In the genomic region with DNA sequence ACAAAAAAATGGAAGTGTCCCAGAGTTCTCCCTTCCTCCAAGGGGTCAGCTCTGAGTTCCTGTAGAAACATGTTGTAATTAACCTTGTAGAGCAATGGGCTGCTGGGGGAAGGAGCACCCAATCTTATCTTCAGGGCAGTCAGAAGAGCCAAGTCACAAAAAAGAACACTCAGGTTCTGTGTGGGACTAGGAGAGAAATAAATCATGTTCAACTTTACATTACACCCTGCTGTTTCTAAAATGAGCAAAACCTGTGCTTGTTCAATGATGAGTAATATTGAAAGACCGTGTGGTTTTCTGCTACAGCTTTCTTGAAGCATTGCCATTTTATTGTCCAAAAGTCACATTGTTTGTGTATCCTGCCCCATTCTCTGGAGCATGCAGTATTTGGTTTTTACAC, we compare ENCODE assay signal across 8 cellular contexts. TPM values are rescaled to one million over a fixed set of nuclear protein-coding genes. Genes with fewer than 3 reads are reported as not detected.
DNase-seq lines count a peak whose midpoint lies in the region; ATAC-seq, FAIRE-seq and TF ChIP-seq lines count a peak whose summit lies in the region.
"Not testable (repeated sequence)": the region's sequence is repeated elsewhere in the genome, so short reads cannot be mapped to it uniquely, and the experiment has no call there.

No MANE protein-coding gene starts in this region.

- H3K9me3 ChIP-seq in T-helper 17 cell (ENCODE audit: control insufficient read depth, low read length, poor library complexity, severe bottlenecking); K562 (replicated peaks; ENCODE audit: control insufficient read depth, insufficient read depth, low read depth, low read length): not testable (repeated sequence)

- TF ChIP-seq RAD21 in K562 (CRISPR knock-in tag; conservative IDR thresholded peaks at IDR 0.05 in 1 of 2, IDR thresholded peaks at IDR 0.05 in 1 of 2): not testable (repeated sequence)

- not testable (repeated sequence) for H3K27ac Mint-ChIP-seq in T-helper 17 cell

- not testable (repeated sequence) for H3K9ac ChIP-seq in K562 (ENCODE audit: insufficient read depth in 1 of 2, low read depth in 2 of 2, low read length in 2 of 2)

- FAIRE-seq in K562 (lab: Jason Lieb, UNC): peak; percentile 54

- H4K20me1 ChIP-seq in K562 (replicated peaks; ENCODE audit: control insufficient read depth, insufficient read depth, low read length): not testable (repeated sequence)

- not testable (repeated sequence) for TF ChIP-seq POLR2A in K562 (conservative IDR thresholded peaks at IDR 0.05)

- H3K9me1 ChIP-seq in K562 (ENCODE audit: control insufficient read depth, insufficient read depth, low read length): not testable (repeated sequence)

- H3K79me2 ChIP-seq in K562 (ENCODE audit: control insufficient read depth, insufficient read depth, low read length): not testable (repeated sequence)

- not testable (repeated sequence) for TF ChIP-seq CTCF in K562 (IDR thresholded peaks at IDR 0.05 in 2 of 3, conservative IDR thresholded peaks at IDR 0.05 in 1 of 3; ENCODE audit: insufficient read depth in 2 of 3, low read depth in 1 of 3, low read length in 3 of 3)

- in situ Hi-C loops in K562 (cut with MboI): not testable (repeated sequence)

- H3K36me3 Mint-ChIP-seq in T-helper 17 cell (ENCODE audit: low read depth): not testable (repeated sequence)

- POLR2A ChIA-PET in K562 (lab: Yijun Ruan, JAX): not testable (repeated sequence)

- not testable (repeated sequence) for DNase-seq in T-helper 17 cell; K562 (ENCODE audit: extremely low read depth in 1 of 4, low spot score in 3 of 4); sciatic nerve (ENCODE audit: low spot score)

- BruUV-seq in K562 (replicated peaks; lab: Mats Ljungman, UMichigan): not testable (repeated sequence)

- CTCF ChIA-PET in K562 (lab: Yijun Ruan, JAX; ENCODE audit: low intra/inter-chr PET ratio): not testable (repeated sequence)

- ATAC-seq in GM18498 (IDR thresholded peaks at IDR 0.05; ENCODE audit: unreplicated experiment) (peak; percentile 80), GM19324 (IDR thresholded peaks at IDR 0.05; ENCODE audit: low FRiP score, unreplicated experiment) (peak; percentile 67), GM21619 (IDR thresholded peaks at IDR 0.05; ENCODE audit: unreplicated experiment) (peak; percentile 80), HG02943 (IDR thresholded peaks at IDR 0.05; ENCODE audit: low read depth, unreplicated experiment) (peak; percentile 77), HG03432 (IDR thresholded peaks at IDR 0.05; ENCODE audit: unreplicated experiment) (peak; percentile 87), T-helper 17 cell (peak; percentile 29), K562 (0 out of 3 replicates have a peak, but pooled peaks have one; percentile 34), sciatic nerve (peak; percentile 13)

- H3K27ac ChIP-seq in K562 (ENCODE audit: extremely low read depth, low read depth, low read length): not testable (repeated sequence)

- H3K36me3 ChIP-seq in K562 (ENCODE audit: control insufficient read depth, insufficient read depth, low read length): not testable (repeated sequence)

- H3K27me3 ChIP-seq in K562 (ENCODE audit: control insufficient read depth in 2 of 2, insufficient read depth in 2 of 2, low read length in 2 of 2): not testable (repeated sequence)

- WGBS in K562 (ENCODE audit: insufficient coverage, low coverage, missing lambda C conversion rate): no CpG with 5 or more reads among the region's 1 CpG

- intact Hi-C loops in K562 (cut with micrococcal nuclease); sciatic nerve (cut with DNase I): not testable (repeated sequence)

- TF ChIP-seq EP300 in K562 (IDR thresholded peaks at IDR 0.05; ENCODE audit: low read length): not testable (repeated sequence)

- H2AFZ ChIP-seq in K562 (ENCODE audit: low read depth, low read length): not testable (repeated sequence)

- H3K4me3 Mint-ChIP-seq in T-helper 17 cell: not testable (repeated sequence)

- H3K27me3 Mint-ChIP-seq in T-helper 17 cell: not testable (repeated sequence)

- H3K4me2 ChIP-seq in K562 (ENCODE audit: insufficient read depth, low read length): not testable (repeated sequence)

- H3K4me3 ChIP-seq in K562: not testable (repeated sequence)

- not testable (repeated sequence) for H3K4me1 Mint-ChIP-seq in T-helper 17 cell

- H3K4me1 ChIP-seq in K562 (replicated peaks in 1 of 2; ENCODE audit: control insufficient read depth in 2 of 2, insufficient read depth in 2 of 2, low read length in 2 of 2): not testable (repeated sequence)

RNA-seq across cellular contexts. Expression of gene CCDC146, which starts 34.6 kb away (rescaled TPM):
- total RNA-seq in T-helper 17 cell: 10 to 100 TPM in 1 of 2 donors, 1 to 10 TPM in 1; 8.5 to 14.7 TPM
- 0.67 and 2.3 TPM in 2 replicates for total RNA-seq in K562 (2011; cell fraction: chromatin; rRNA removed; ENCODE audit: low replicate concordance)
- total RNA-seq in K562 (2011; cell fraction: nucleolus; rRNA removed): 0.66 TPM in 1 of 2 replicates, not detected in the other
- 1.0 TPM in 1 of 2 replicates, not detected in the other for total RNA-seq in K562 (2011; cell fraction: nucleoplasm; rRNA removed)
- 0.23 and 0.49 TPM in 2 replicates for total RNA-seq in K562 (2014; rRNA removed)
- 0.29 and 0.89 TPM in 2 replicates for total RNA-seq in K562 (2014; rRNA removed; fragmentation: Illumina TruSeq; extraction: Trizol)
- 0.23 and 0.98 TPM in 2 replicates for total RNA-seq in K562 (2015; rRNA removed; fragmentation: Illumina TruSeq; extraction: Trizol)
- total RNA-seq in K562 (2021): 0.18 and 0.92 TPM in 2 replicates
- polyA plus RNA-seq in K562 (2011; rRNA removed): 0.59 and 0.72 TPM in 2 replicates
- polyA plus RNA-seq in K562 (2011; cell fraction: cytosol; rRNA removed): 0.19 TPM in 1 of 2 replicates, not detected in the other
- polyA plus RNA-seq in K562 (2011; cell fraction: nucleus; rRNA removed): 1.2 and 2.4 TPM in 2 replicates
- 0.22 and 1.7 TPM in 2 replicates for polyA plus RNA-seq in K562 (2012)
- 0.22 and 0.51 TPM in 2 replicates for polyA plus RNA-seq in K562 (2014; fragmentation: Illumina TruSeq; extraction: Trizol)
- under 1 TPM in 1 of 2 experiments, not detected in 1; 0.10 TPM for polyA plus RNA-seq in K562 (2014; fragmentation: Nextera tagmentation; extraction: Ambion mirVana)
- 0.17 and 0.76 TPM in 2 replicates for polyA plus RNA-seq in K562 (2014; rRNA removed)
- 0.42 TPM in 1 of 2 replicates, not detected in the other for polyA minus RNA-seq in K562 (2011; rRNA and poly(A)+ RNA removed)
- not detected in 2 replicates for polyA minus RNA-seq in K562 (2011; cell fraction: cytosol; rRNA and poly(A)+ RNA removed)
- 0.44 TPM in 1 of 2 replicates, not detected in the other for polyA minus RNA-seq in K562 (2011; cell fraction: nucleus; rRNA and poly(A)+ RNA removed)
- 26.4 TPM for total RNA-seq in sciatic nerve

RNA-seq across cellular contexts. Expression of gene FGL2, which starts 42.6 kb away (rescaled TPM):
- total RNA-seq in T-helper 17 cell: 1 to 10 TPM; 5.1 to 7.7 TPM
- not detected in 2 replicates for total RNA-seq in K562 (2011; cell fraction: chromatin; rRNA removed; ENCODE audit: low replicate concordance)
- total RNA-seq in K562 (2011; cell fraction: nucleolus; rRNA removed): not detected in 2 replicates
- total RNA-seq in K562 (2011; cell fraction: nucleoplasm; rRNA removed): not detected in 2 replicates
- not detected in 2 replicates for total RNA-seq in K562 (2014; rRNA removed)
- not detected in 2 replicates for total RNA-seq in K562 (2014; rRNA removed; fragmentation: Illumina TruSeq; extraction: Trizol)
- total RNA-seq in K562 (2015; rRNA removed; fragmentation: Illumina TruSeq; extraction: Trizol): not detected in 2 replicates
- 0.11 TPM in 1 of 2 replicates, not detected in the other for total RNA-seq in K562 (2021)
- polyA plus RNA-seq in K562 (2011; rRNA removed): not detected in 2 replicates
- not detected in 2 replicates for polyA plus RNA-seq in K562 (2011; cell fraction: cytosol; rRNA removed)
- not detected in 2 replicates for polyA plus RNA-seq in K562 (2011; cell fraction: nucleus; rRNA removed)
- 0.07 TPM in 1 of 2 replicates, not detected in the other for polyA plus RNA-seq in K562 (2012)
- polyA plus RNA-seq in K562 (2014; fragmentation: Illumina TruSeq; extraction: Trizol): not detected in 2 replicates
- polyA plus RNA-seq in K562 (2014; fragmentation: Nextera tagmentation; extraction: Ambion mirVana): not detected
- not detected in 2 replicates for polyA plus RNA-seq in K562 (2014; rRNA removed)
- polyA minus RNA-seq in K562 (2011; rRNA and poly(A)+ RNA removed): not detected in 2 replicates
- polyA minus RNA-seq in K562 (2011; cell fraction: cytosol; rRNA and poly(A)+ RNA removed): not detected in 2 replicates
- not detected in 2 replicates for polyA minus RNA-seq in K562 (2011; cell fraction: nucleus; rRNA and poly(A)+ RNA removed)
- 269 TPM for total RNA-seq in sciatic nerve

Comparison
In these comparisons a context has a peak if more than half of its experiments do, and no peak if none do; other contexts are left out.
1. ATAC-seq: peak in every context shown above with its lines; median percentile 87 in HG03432; 80 in GM18498; 80 in GM21619; 77 in HG02943; 67 in GM19324; 34 in K562; 29 in T-helper 17 cell; 13 in sciatic nerve.
2. RNA of gene FGL2, which starts 42.6 kb away (total RNA-seq): 269 TPM in sciatic nerve (single experiment); 5.1 to 7.7 TPM in T-helper 17 cell and 0.11 TPM in K562; every median in the first group is over 10 times any median in the second.